34 cellular contexts compared by ENCODE assay signal in genomic region chrX:109822861-109823260, GRCh38.
DNase-seq lines count a peak whose midpoint lies in the region; FAIRE-seq and TF ChIP-seq lines count a peak whose summit lies in the region.
"Had no signal": no experiment of that assay in that cellular context is flagged by ENCODE, and none has a peak within 500 bp of the region (broad histone marks: within the 10 kb centered on the region; RNA-seq: fewer than 3 reads in every experiment).

No MANE protein-coding gene starts in this region.

- CTCF ChIA-PET in endothelial cell of umbilical vein (lab: Charles Lee): interaction anchor here (2.3 kb wide), 1 partner anchor 34 kb away, joined by 9 read pairs; no protein-coding TSS in a partner anchor
- CTCF ChIA-PET in activated CD4-positive, alpha-beta memory T cell treated with anti-CD3 and anti-CD28 coated beads for 36 hours (lab: Charles Lee): no interaction called here

- H3K9ac ChIP-seq in endothelial cell of umbilical vein (replicated peaks; ENCODE audit: extremely low read depth, insufficient read depth, low read length): no peak overlapping the region

- H3K27me3 ChIP-seq in endothelial cell of umbilical vein (ENCODE audit: control insufficient read depth in 2 of 2, insufficient read depth in 2 of 2, low read length in 2 of 2): no peaks in the 10 kb centered on the region
- no peaks in the 10 kb centered on the region for H3K27me3 ChIP-seq in sigmoid colon
- H3K27me3 ChIP-seq: ascending aorta, colonic mucosa, Peyer's patch, tibial artery had no signal

- peak overlapping the region; percentile 45 for H2AFZ ChIP-seq in endothelial cell of umbilical vein (ENCODE audit: low read depth, low read length)

- no peaks in the 10 kb centered on the region for H3K27me3 Mint-ChIP-seq in type B pancreatic cell
- no peaks in the 10 kb centered on the region for H3K27me3 Mint-ChIP-seq in activated CD4-positive, alpha-beta memory T cell treated with anti-CD3 and anti-CD28 coated beads for 36 hours
- H3K27me3 Mint-ChIP-seq: activated B cell treated with CpG ODN at 0.5 μM for 24 hours; activated naive CD8-positive, alpha-beta T cell treated with anti-CD3 and anti-CD28 coated beads, Interleukin-2, amount 10 ng/mL, durations not matched to agents 7 days and 5 days had no signal

- H3K9me3 ChIP-seq in endothelial cell of umbilical vein (replicated peaks; ENCODE audit: control insufficient read depth, insufficient read depth, low read length): no peaks in the 10 kb centered on the region
- no peaks in the 10 kb centered on the region for H3K9me3 ChIP-seq in sigmoid colon
- H3K9me3 ChIP-seq: ascending aorta, colonic mucosa, left ventricle myocardium inferior, neutrophil, Peyer's patch, prostate gland, tibial artery had no signal

- no peaks in the 10 kb centered on the region for H3K79me2 ChIP-seq in endothelial cell of umbilical vein (ENCODE audit: control insufficient read depth, insufficient read depth, low read length)

- H3K9me1 ChIP-seq in endothelial cell of umbilical vein (replicated peaks; ENCODE audit: control insufficient read depth, extremely low read depth, insufficient read depth, low read length): no peaks in the 10 kb centered on the region

- H3K4me2 ChIP-seq in endothelial cell of umbilical vein (ENCODE audit: insufficient read depth, low read length): peak overlapping the region; percentile 30

- TF ChIP-seq POLR2A in endothelial cell of umbilical vein (IDR thresholded peaks at IDR 0.05; ENCODE audit: low read depth, low read length) (no peak), sigmoid colon (IDR thresholded peaks at IDR 0.05) (no peak)

- POLR2A ChIA-PET in endothelial cell of umbilical vein (lab: Charles Lee): interaction anchor here (0.6 kb wide), 1 partner anchor 34 kb away, joined by 3 read pairs; no protein-coding TSS in a partner anchor
- POLR2A ChIA-PET in activated CD4-positive, alpha-beta memory T cell treated with anti-CD3 and anti-CD28 coated beads for 36 hours (lab: Charles Lee): no interaction called here

- peak overlapping the region; percentile 29 for H3K27ac Mint-ChIP-seq in type B pancreatic cell
- H3K27ac Mint-ChIP-seq in activated CD4-positive, alpha-beta memory T cell treated with anti-CD3 and anti-CD28 coated beads for 36 hours: no peak overlapping the region
- H3K27ac Mint-ChIP-seq: activated B cell treated with CpG ODN at 0.5 μM for 24 hours; activated naive CD8-positive, alpha-beta T cell treated with anti-CD3 and anti-CD28 coated beads, Interleukin-2, amount 10 ng/mL, durations not matched to agents 7 days and 5 days; T-cell had no signal

- H3K4me1 ChIP-seq in endothelial cell of umbilical vein (ENCODE audit: control insufficient read depth, extremely low read depth, insufficient read depth, low read length): peaks cover 12% of the 10 kb centered on the region
- H3K4me1 ChIP-seq in sigmoid colon: no peaks in the 10 kb centered on the region
- H3K4me1 ChIP-seq: ascending aorta, colonic mucosa, left ventricle myocardium inferior, Peyer's patch, prostate gland, tibial artery had no signal

- peak; percentile 54 for FAIRE-seq in endothelial cell of umbilical vein (lab: Jason Lieb, UNC)
- FAIRE-seq: GM18507, GM19239 had no signal

- H3K27ac ChIP-seq in endothelial cell of umbilical vein (ENCODE audit: insufficient read depth, low read depth, low read length): no peak overlapping the region
- H3K27ac ChIP-seq in sigmoid colon: no peak overlapping the region
- H3K27ac ChIP-seq: 22Rv1, ascending aorta, colonic mucosa, left ventricle myocardium inferior, neutrophil, Peyer's patch, prostate gland, tibial artery had no signal

- H3K36me3 ChIP-seq in endothelial cell of umbilical vein (ENCODE audit: control insufficient read depth in 2 of 2, extremely low read depth in 1 of 2, insufficient read depth in 2 of 2, low read length in 2 of 2) (no peaks in the 10 kb centered on the region), sigmoid colon (no peaks in the 10 kb centered on the region)
- H3K36me3 ChIP-seq: ascending aorta, colonic mucosa, left ventricle myocardium inferior, neutrophil, Peyer's patch, prostate gland, tibial artery had no signal

- BruUV-seq in endothelial cell of umbilical vein (replicated peaks; lab: Mats Ljungman, UMichigan): no TSS peak

- peak overlapping the region; percentile 46 for H3K4me3 Mint-ChIP-seq in type B pancreatic cell
- H3K4me3 Mint-ChIP-seq in activated CD4-positive, alpha-beta memory T cell treated with anti-CD3 and anti-CD28 coated beads for 36 hours: no peak overlapping the region
- H3K4me3 Mint-ChIP-seq: activated B cell treated with CpG ODN at 0.5 μM for 24 hours; activated naive CD8-positive, alpha-beta T cell treated with anti-CD3 and anti-CD28 coated beads, Interleukin-2, amount 10 ng/mL, durations not matched to agents 7 days and 5 days; activated T-cell treated with anti-CD3 and anti-CD28 coated beads, Interleukin-2, amount 50 U/mL, for 4 hours; T-cell had no signal

- H3K9me3 Mint-ChIP-seq in type B pancreatic cell: peaks cover 9% of the 10 kb centered on the region
- H3K9me3 Mint-ChIP-seq in activated CD4-positive, alpha-beta memory T cell treated with anti-CD3 and anti-CD28 coated beads for 36 hours: no peaks in the 10 kb centered on the region
- H3K9me3 Mint-ChIP-seq: activated B cell treated with CpG ODN at 0.5 μM for 24 hours; activated naive CD8-positive, alpha-beta T cell treated with anti-CD3 and anti-CD28 coated beads, Interleukin-2, amount 10 ng/mL, durations not matched to agents 7 days and 5 days; activated T-cell treated with anti-CD3 and anti-CD28 coated beads, Interleukin-2, amount 50 U/mL, for 4 hours; T-cell had no signal

- dilution Hi-C loops in endothelial cell of umbilical vein (cut with MboI; ENCODE audit: extremely low pct_ligation_motif_present, low sequenced_read_pairs): no loop called here

- peaks cover 43% of the 10 kb centered on the region for H3K4me1 Mint-ChIP-seq in type B pancreatic cell (ENCODE audit: unreplicated experiment)
- no peaks in the 10 kb centered on the region for H3K4me1 Mint-ChIP-seq in activated CD4-positive, alpha-beta memory T cell treated with anti-CD3 and anti-CD28 coated beads for 36 hours (ENCODE audit: low read depth)
- H3K4me1 Mint-ChIP-seq: activated B cell treated with CpG ODN at 0.5 μM for 24 hours; activated naive CD8-positive, alpha-beta T cell treated with anti-CD3 and anti-CD28 coated beads, Interleukin-2, amount 10 ng/mL, durations not matched to agents 7 days and 5 days; T-cell had no signal

- H4K20me1 ChIP-seq in endothelial cell of umbilical vein (replicated peaks; ENCODE audit: control insufficient read depth, extremely low read depth, insufficient read depth, low read length): no peaks in the 10 kb centered on the region

- peak; percentile 12 for DNase-seq in DMS53 (lab: John Stamatoyannopoulos, UW)
- DNase-seq in DMS53 treated with DMSO at 0.1 percent for 48 hours (lab: John Stamatoyannopoulos, UW; ENCODE audit: unreplicated experiment): no peak
- DNase-seq in NCI-H526 treated with DMSO at 0.1 percent for 48 hours (lab: John Stamatoyannopoulos, UW): peak; percentile 2
- DNase-seq in endothelial cell of umbilical vein (ENCODE audit: low read depth, low spot score): peak; percentile 39
- DNase-seq in type B pancreatic cell (ENCODE audit: extremely low spot score, unreplicated experiment): no peak
- no peak for DNase-seq in stimulated activated CD4-positive, alpha-beta T cell treated with anti-CD3 and anti-CD28 coated beads, Interleukin-4, amount 100 ng/mL, for 24 hours
- no peak for DNase-seq in sigmoid colon
- DNase-seq in activated CD4-positive, alpha-beta memory T cell treated with anti-CD3 and anti-CD28 coated beads for 36 hours: no peak
- DNase-seq: activated B cell treated with CpG ODN at 0.5 μM for 24 hours; activated CD4-positive, alpha-beta T cell treated with anti-CD3 and anti-CD28 coated beads, Interleukin-2, amount 50 U/mL, for 1 hour; activated gamma-delta T cell; activated naive CD8-positive, alpha-beta T cell treated with anti-CD3 and anti-CD28 coated beads, Interleukin-2, amount 10 ng/mL, durations not matched to agents 7 days and 5 days; activated T-cell treated with anti-CD3 and anti-CD28 coated beads, Interleukin-2, amount 50 U/mL, for 4 hours; colonic mucosa; effector memory CD4-positive, alpha-beta T cell; islet precursor cell; Kasumi-1; left ventricle myocardium inferior; mesendoderm; MV-4-11; NCI-H1436; NCI-H2081; NCI-H2227 treated with DMSO at 0.1 percent for 48 hours; Peyer's patch; SHP77 treated with DMSO at 0.1 percent for 48 hours; stimulated activated CD4-positive, alpha-beta T cell treated with anti-CD3 and anti-CD28 coated beads, Interleukin-4, amount 100 ng/mL, for 1 hour; T-cell; tibial artery had no signal

- intact Hi-C loops in endothelial cell of umbilical vein (cut with micrococcal nuclease): no loop called here
- intact Hi-C loops in sigmoid colon (cut with DNase I): no loop called here
- intact Hi-C loops in activated CD4-positive, alpha-beta memory T cell treated with anti-CD3 and anti-CD28 coated beads for 36 hours (cut with micrococcal nuclease): no loop called here

- TF ChIP-seq CTCF in endothelial cell of umbilical vein (IDR thresholded peaks at IDR 0.05; ENCODE audit: extremely low read depth in 1 of 2, insufficient read depth in 1 of 2, low read depth in 1 of 2, low read length in 2 of 2) (no peak), type B pancreatic cell (conservative IDR thresholded peaks at IDR 0.05) (no peak), sigmoid colon (IDR thresholded peaks at IDR 0.05) (no peak)

- TF ChIP-seq EP300 in sigmoid colon (IDR thresholded peaks at IDR 0.05): no peak

- WGBS in sigmoid colon, 2 donors: 15 to 50% methylated on average over 4 of the region's 4 CpGs

- no peaks in the 10 kb centered on the region for H3K36me3 Mint-ChIP-seq in type B pancreatic cell
- H3K36me3 Mint-ChIP-seq in activated CD4-positive, alpha-beta memory T cell treated with anti-CD3 and anti-CD28 coated beads for 36 hours: no peaks in the 10 kb centered on the region
- H3K36me3 Mint-ChIP-seq: activated naive CD8-positive, alpha-beta T cell treated with anti-CD3 and anti-CD28 coated beads, Interleukin-2, amount 10 ng/mL, durations not matched to agents 7 days and 5 days; T-cell had no signal

- H3K4me3 ChIP-seq in endothelial cell of umbilical vein (replicated peaks in 1 of 3; ENCODE audit: insufficient read depth in 1 of 3, low read depth in 1 of 3, low read length in 3 of 3): no peak overlapping the region
- no peak overlapping the region for H3K4me3 ChIP-seq in sigmoid colon
- H3K4me3 ChIP-seq: ascending aorta, colonic mucosa, left ventricle myocardium inferior, Peyer's patch, prostate gland, tibial artery had no signal

TF ChIP-seq in endothelial cell of umbilical vein, 7 proteins besides CTCF, POLR2A, EP300 and RAD21 (continues in another document):
- TF ChIP-seq JUN (IDR thresholded peaks at IDR 0.05; ENCODE audit: borderline replicate concordance, insufficient read depth, insufficient read length, low read depth) (no peak), FOS (IDR thresholded peaks at IDR 0.05; ENCODE audit: borderline replicate concordance, insufficient read depth, low read length) (peak; percentile 47), GATA2 (IDR thresholded peaks at IDR 0.05; ENCODE audit: insufficient read depth, insufficient read length, low read depth, low read length) (no peak), EZH2 (IDR thresholded peaks at IDR 0.05; ENCODE audit: borderline replicate concordance, low read depth, low read length, severe bottlenecking) (no peak), POLR2AphosphoS5 (IDR thresholded peaks at IDR 0.05; ENCODE audit: insufficient read depth, low read depth, low read length) (no peak)

Comparison
In these comparisons a context has a peak if more than half of its experiments do, and no peak if none do; other contexts are left out.
1. DNase-seq: peak in DMS53 (single experiment), NCI-H526 treated with DMSO at 0.1 percent for 48 hours (single experiment) and endothelial cell of umbilical vein (single experiment); none in DMS53 treated with DMSO at 0.1 percent for 48 hours (single experiment), type B pancreatic cell (single experiment), stimulated activated CD4-positive, alpha-beta T cell treated with anti-CD3 and anti-CD28 coated beads, Interleukin-4, amount 100 ng/mL, for 24 hours (single experiment), sigmoid colon (single experiment) and activated CD4-positive, alpha-beta memory T cell treated with anti-CD3 and anti-CD28 coated beads for 36 hours (single experiment).